ENCODE assay signal across 19 cellular contexts in the genomic region with DNA sequence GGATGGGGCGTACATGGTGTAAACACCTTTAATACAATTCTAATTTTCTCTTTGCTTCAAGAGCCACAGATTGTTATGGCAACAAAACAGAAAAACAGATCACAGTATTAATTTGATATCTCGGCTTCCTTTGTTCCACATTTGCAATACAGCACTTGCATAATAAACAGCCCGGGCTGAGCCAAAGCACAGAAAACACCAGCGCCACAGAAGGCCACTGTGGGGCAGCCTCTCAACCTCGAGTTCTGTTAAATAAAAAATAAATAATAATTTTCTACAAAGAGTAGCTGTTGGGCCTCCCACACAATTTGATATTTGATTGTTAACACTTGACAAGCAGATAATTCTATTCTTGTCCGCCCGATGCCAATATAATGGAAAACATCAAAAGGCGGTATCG.
A peak's percentile ranks its signal among the peaks of the same experiment; 100 is the strongest.
DNase-seq lines count a peak whose midpoint lies in the region; ATAC-seq and TF ChIP-seq lines count a peak whose summit lies in the region.
"Had no signal": no experiment of that assay in that cellular context is flagged by ENCODE, and none has a peak within 500 bp of the region (broad histone marks: within the 10 kb centered on the region; RNA-seq: fewer than 3 reads in every experiment).

No MANE protein-coding gene starts in this region.

- no peak overlapping the region for H3K4me3 ChIP-seq in brain microvascular endothelial cell (ENCODE audit: low read depth, low read length)
- H3K4me3 ChIP-seq in neural cell (ENCODE audit: low read length), result no peak overlapping the region
- no peak overlapping the region for H3K4me3 ChIP-seq in psoas muscle
- H3K4me3 ChIP-seq: MG63 had no signal

- H3K36me3 ChIP-seq in brain microvascular endothelial cell (replicated peaks) (no peaks in the 10 kb centered on the region), neural cell (ENCODE audit: insufficient read depth, low read length) (no peaks in the 10 kb centered on the region), psoas muscle (ENCODE audit: insufficient read depth in 1 of 2, low read depth in 1 of 2) (no peaks in the 10 kb centered on the region)
- H3K36me3 ChIP-seq: MG63 had no signal

- H3K9ac ChIP-seq in neural cell (ENCODE audit: low read length), result no peak overlapping the region
- H3K9ac ChIP-seq: KMS-11 had no signal

- no peaks in the 10 kb centered on the region for H3K79me2 ChIP-seq in neural cell (replicated peaks; ENCODE audit: insufficient read depth, low read length)

- no peak overlapping the region for H3K27ac Mint-ChIP-seq in type B pancreatic cell

- no peaks in the 10 kb centered on the region for H3K27me3 Mint-ChIP-seq in type B pancreatic cell

- WGBS in psoas muscle, 3 donors, result 60 to 61% (median 61%) methylated on average over 9 of the region's 9 CpGs

- H3K4me1 ChIP-seq in psoas muscle, result no peaks in the 10 kb centered on the region

- intact Hi-C loops in psoas muscle (cut with DNase I), result no loop called here

- peak; percentile 21 for DNase-seq in activated effector memory CD4-positive, alpha-beta T cell treated with anti-CD3 and anti-CD28 coated beads, Interleukin-2, amount 50 U/mL, for 16 hours
- no peak for DNase-seq in activated effector memory CD4-positive, alpha-beta T cell treated with Interleukin-2 at 50 U/mL for 16 hours
- DNase-seq in brain microvascular endothelial cell (no peak), type B pancreatic cell (ENCODE audit: extremely low spot score, unreplicated experiment) (no peak), psoas muscle (no peak), NCI-H2029 (lab: John Stamatoyannopoulos, UW) (no peak)
- DNase-seq: 8988T, DND-41, MG63, NCI-H1092 treated with DMSO at 0.1 percent for 48 hours, NCI-H1694, NCI-H2107, NCI-H2227 treated with DMSO at 0.1 percent for 48 hours, NCI-H526, SHP77 treated with DMSO at 0.1 percent for 48 hours had no signal

- no peak overlapping the region for H2AFZ ChIP-seq in neural cell (ENCODE audit: low read depth, low read length)

- in situ Hi-C loops in brain microvascular endothelial cell (cut with HindIII; ENCODE audit: low pct_ligation_motif_present, low sequenced_read_pairs), result no loop called here

- H3K9me3 ChIP-seq in neural cell (ENCODE audit: low read length), result no peaks in the 10 kb centered on the region
- no peaks in the 10 kb centered on the region for H3K9me3 ChIP-seq in psoas muscle
- H3K9me3 ChIP-seq: MG63 had no signal

- TF ChIP-seq CTCF in brain microvascular endothelial cell (IDR thresholded peaks at IDR 0.05; ENCODE audit: low read depth, low read length, missing control alignments) (peak; percentile 11), neural cell (IDR thresholded peaks at IDR 0.05; ENCODE audit: poor library complexity, severe bottlenecking) (peak; percentile 17), type B pancreatic cell (conservative IDR thresholded peaks at IDR 0.05) (peak; percentile 40), psoas muscle (IDR thresholded peaks at IDR 0.05) (no peak)

- H3K9me2 ChIP-seq in neural cell (ENCODE audit: insufficient read depth, low read length), result no peaks in the 10 kb centered on the region

- H3K27me3 ChIP-seq in brain microvascular endothelial cell (replicated peaks) (no peaks in the 10 kb centered on the region), neural cell (ENCODE audit: insufficient read depth, low read depth, low read length) (no peaks in the 10 kb centered on the region), psoas muscle (ENCODE audit: insufficient read depth in 3 of 3, low read length in 2 of 3) (no peaks in the 10 kb centered on the region)
- H3K27me3 ChIP-seq: MG63 had no signal

- H3K4me2 ChIP-seq in neural cell (ENCODE audit: low read length), result no peak overlapping the region
- H3K4me2 ChIP-seq: KMS-11 had no signal

- ATAC-seq in psoas muscle, result no peak
- ATAC-seq in HG03095 (IDR thresholded peaks at IDR 0.05; ENCODE audit: unreplicated experiment), result no peak
- ATAC-seq: HepG2 had no signal

- TF ChIP-seq EP300 in neural cell (conservative IDR thresholded peaks at IDR 0.05; ENCODE audit: poor library complexity, severe bottlenecking), result no peak

- H3K9me3 Mint-ChIP-seq in type B pancreatic cell, result peaks cover 15% of the 10 kb centered on the region

- H3K36me3 Mint-ChIP-seq in type B pancreatic cell, result no peaks in the 10 kb centered on the region

- H3K4me1 Mint-ChIP-seq in type B pancreatic cell (ENCODE audit: unreplicated experiment), result no peaks in the 10 kb centered on the region

- H3K4me3 Mint-ChIP-seq in type B pancreatic cell, result no peak overlapping the region

- no peaks in the 10 kb centered on the region for H3F3A ChIP-seq in neural cell (ENCODE audit: insufficient read depth, low read length, poor library complexity, severe bottlenecking)

- H3K27ac ChIP-seq in brain microvascular endothelial cell (no peak overlapping the region), neural cell (ENCODE audit: low read length) (no peak overlapping the region), psoas muscle (no peak overlapping the region)
- H3K27ac ChIP-seq: KMS-11 had no signal

- no peaks in the 10 kb centered on the region for H4K20me1 ChIP-seq in neural cell (ENCODE audit: insufficient read depth)

- no peak for TF ChIP-seq RAD21 in neural cell (conservative IDR thresholded peaks at IDR 0.05)

TF ChIP-seq in neural cell, 6 proteins besides CTCF, POLR2A, EP300 and RAD21:
- TF ChIP-seq, protein P1, sequence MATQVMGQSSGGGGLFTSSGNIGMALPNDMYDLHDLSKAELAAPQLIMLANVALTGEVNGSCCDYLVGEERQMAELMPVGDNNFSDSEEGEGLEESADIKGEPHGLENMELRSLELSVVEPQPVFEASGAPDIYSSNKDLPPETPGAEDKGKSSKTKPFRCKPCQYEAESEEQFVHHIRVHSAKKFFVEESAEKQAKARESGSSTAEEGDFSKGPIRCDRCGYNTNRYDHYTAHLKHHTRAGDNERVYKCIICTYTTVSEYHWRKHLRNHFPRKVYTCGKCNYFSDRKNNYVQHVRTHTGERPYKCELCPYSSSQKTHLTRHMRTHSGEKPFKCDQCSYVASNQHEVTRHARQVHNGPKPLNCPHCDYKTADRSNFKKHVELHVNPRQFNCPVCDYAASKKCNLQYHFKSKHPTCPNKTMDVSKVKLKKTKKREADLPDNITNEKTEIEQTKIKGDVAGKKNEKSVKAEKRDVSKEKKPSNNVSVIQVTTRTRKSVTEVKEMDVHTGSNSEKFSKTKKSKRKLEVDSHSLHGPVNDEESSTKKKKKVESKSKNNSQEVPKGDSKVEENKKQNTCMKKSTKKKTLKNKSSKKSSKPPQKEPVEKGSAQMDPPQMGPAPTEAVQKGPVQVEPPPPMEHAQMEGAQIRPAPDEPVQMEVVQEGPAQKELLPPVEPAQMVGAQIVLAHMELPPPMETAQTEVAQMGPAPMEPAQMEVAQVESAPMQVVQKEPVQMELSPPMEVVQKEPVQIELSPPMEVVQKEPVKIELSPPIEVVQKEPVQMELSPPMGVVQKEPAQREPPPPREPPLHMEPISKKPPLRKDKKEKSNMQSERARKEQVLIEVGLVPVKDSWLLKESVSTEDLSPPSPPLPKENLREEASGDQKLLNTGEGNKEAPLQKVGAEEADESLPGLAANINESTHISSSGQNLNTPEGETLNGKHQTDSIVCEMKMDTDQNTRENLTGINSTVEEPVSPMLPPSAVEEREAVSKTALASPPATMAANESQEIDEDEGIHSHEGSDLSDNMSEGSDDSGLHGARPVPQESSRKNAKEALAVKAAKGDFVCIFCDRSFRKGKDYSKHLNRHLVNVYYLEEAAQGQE (IDR thresholded peaks at IDR 0.05; ENCODE audit: borderline replicate concordance), result no peak
- TF ChIP-seq SMC3 (conservative IDR thresholded peaks at IDR 0.05; ENCODE audit: poor library complexity) (no peak), MXI1 (conservative IDR thresholded peaks at IDR 0.05; ENCODE audit: poor library complexity, severe bottlenecking) (no peak), TAF1 (IDR thresholded peaks at IDR 0.05; ENCODE audit: low read depth) (no peak), EZH2 (IDR thresholded peaks at IDR 0.05; ENCODE audit: borderline replicate concordance, insufficient read depth, low read length, poor library complexity, severe bottlenecking) (no peak), POLR2AphosphoS5 (IDR thresholded peaks at IDR 0.05) (no peak)
